In genomic region chr1:187744665-187745064, GRCh38 we compare ENCODE assay signal across 12 cellular contexts.
DNase-seq lines count a peak whose midpoint lies in the region; ATAC-seq and TF ChIP-seq lines count a peak whose summit lies in the region.
"Had no signal": no experiment of that assay in that cellular context is flagged by ENCODE, and none has a peak within 500 bp of the region (broad histone marks: within the 10 kb centered on the region; RNA-seq: fewer than 3 reads in every experiment).

No MANE protein-coding gene starts in this region.

- POLR2A ChIA-PET in GM10248 (lab: Yijun Ruan, JAX): no interaction called here

- CTCF ChIA-PET in GM10248 (lab: Yijun Ruan, JAX): no interaction called here

- H3K36me3 ChIP-seq in gastrocnemius medialis: no peaks in the 10 kb centered on the region
- H3K36me3 ChIP-seq in right lobe of liver: no peaks in the 10 kb centered on the region
- no peaks in the 10 kb centered on the region for H3K36me3 ChIP-seq in thyroid gland
- H3K36me3 ChIP-seq: SJSA1, uterus had no signal

- H3K4me1 ChIP-seq in gastrocnemius medialis (no peaks in the 10 kb centered on the region), right lobe of liver (no peaks in the 10 kb centered on the region), thyroid gland (no peaks in the 10 kb centered on the region)
- H3K4me1 ChIP-seq: SJSA1, uterus had no signal

- H3K27me3 ChIP-seq in gastrocnemius medialis: no peaks in the 10 kb centered on the region
- no peaks in the 10 kb centered on the region for H3K27me3 ChIP-seq in right lobe of liver
- H3K27me3 ChIP-seq in thyroid gland: no peaks in the 10 kb centered on the region
- H3K27me3 ChIP-seq: SJSA1, uterus had no signal

- in situ Hi-C loops in gastrocnemius medialis (cut with MboI; ENCODE audit: low sequenced_read_pairs in 4 of 4): no loop called here

- H3K27ac ChIP-seq in gastrocnemius medialis (no peak overlapping the region), right lobe of liver (no peak overlapping the region), thyroid gland (no peak overlapping the region)
- H3K27ac ChIP-seq: SJSA1, uterus had no signal

- TF ChIP-seq POLR2A in gastrocnemius medialis (IDR thresholded peaks at IDR 0.05) (no peak), right lobe of liver (IDR thresholded peaks at IDR 0.05) (no peak), thyroid gland (IDR thresholded peaks at IDR 0.05) (no peak)

- ATAC-seq in GM19395 (IDR thresholded peaks at IDR 0.05; ENCODE audit: unreplicated experiment) (peak; percentile 90), HG02678 (IDR thresholded peaks at IDR 0.05; ENCODE audit: unreplicated experiment) (peak; percentile 85), HG03460 (IDR thresholded peaks at IDR 0.05; ENCODE audit: unreplicated experiment) (peak; percentile 97), gastrocnemius medialis (no peak), right lobe of liver (no peak)

- peak; percentile 20 for DNase-seq in GM10248 (ENCODE audit: extremely low spot score)
- no peak for DNase-seq in gastrocnemius medialis
- no peak for DNase-seq in right lobe of liver
- DNase-seq in thyroid gland: no peak
- DNase-seq in NK-92 (lab: John Stamatoyannopoulos, UW; ENCODE audit: unreplicated experiment): no peak
- DNase-seq: caudate nucleus, KG1, uterus had no signal

- H3K4me3 ChIP-seq in gastrocnemius medialis (no peak overlapping the region), right lobe of liver (no peak overlapping the region), thyroid gland (replicated peaks in 1 of 3) (no peak overlapping the region)
- H3K4me3 ChIP-seq: SJSA1, uterus had no signal

- intact Hi-C loops in gastrocnemius medialis (cut with DNase I; ENCODE audit: low total_unique reads): no loop called here
- intact Hi-C loops in right lobe of liver (cut with DNase I): no loop called here
- intact Hi-C loops in thyroid gland (cut with DNase I): no loop called here

- TF ChIP-seq CTCF in GM10248 (IDR thresholded peaks at IDR 0.05; ENCODE audit: control extremely low read depth, extremely low read depth, low read depth, missing control alignments) (no peak), gastrocnemius medialis (IDR thresholded peaks at IDR 0.05 in 4 of 5, conservative IDR thresholded peaks at IDR 0.05 in 1 of 5) (no peak), right lobe of liver (IDR thresholded peaks at IDR 0.05) (no peak), thyroid gland (IDR thresholded peaks at IDR 0.05) (no peak)

- 25% methylated on average over 1 of the region's 1 CpG for WGBS in right lobe of liver (ENCODE audit: insufficient coverage, low coverage, low lambda C conversion rate, missing lambda C conversion rate)
- WGBS in thyroid gland, 2 donors: 17 to 38% methylated on average over 1 of the region's 1 CpG

- no peaks in the 10 kb centered on the region for H3K9me3 ChIP-seq in gastrocnemius medialis
- no peaks in the 10 kb centered on the region for H3K9me3 ChIP-seq in right lobe of liver
- no peaks in the 10 kb centered on the region for H3K9me3 ChIP-seq in thyroid gland
- H3K9me3 ChIP-seq: SJSA1, uterus had no signal

Comparison
In these comparisons a context has a peak if more than half of its experiments do, and no peak if none do; other contexts are left out.
1. ATAC-seq: peak in GM19395 (single experiment), HG02678 (single experiment) and HG03460 (single experiment); none in gastrocnemius medialis (0 of 2) and right lobe of liver (0 of 4).